Comparison of ENCODE assay signal across 1 cellular context in genomic region chrX:9456250-9457074, GRCh38.
A peak's percentile ranks its signal among the peaks of the same experiment; 100 is the strongest.
TF ChIP-seq lines count a peak whose summit lies in the region.

No MANE protein-coding gene starts in this region.

TF ChIP-seq in K562, 482 proteins besides CTCF, POLR2A, EP300 and RAD21 (continued from another document):
- no peak for TF ChIP-seq HDAC2 (IDR thresholded peaks at IDR 0.05)
- TF ChIP-seq ZNF668 (CRISPR knock-in tag; IDR thresholded peaks at IDR 0.05): no peak
- peak; percentile 48 for TF ChIP-seq MEIS2 (IDR thresholded peaks at IDR 0.05; ENCODE audit: partially characterized antibody)
- no peak for TF ChIP-seq WHSC1 (IDR thresholded peaks at IDR 0.05; ENCODE audit: low read length)
- TF ChIP-seq NR2C2 (CRISPR knock-in tag; IDR thresholded peaks at IDR 0.05): no peak
- peak; percentile 33; the same call in 1 of the 2 replicates for TF ChIP-seq NR2C2 (tag; IDR thresholded peaks at IDR 0.05)
- 0 out of 2 replicates have a peak, but pooled peaks have one; percentile 15 for TF ChIP-seq CEBPB (tag; IDR thresholded peaks at IDR 0.05)
- TF ChIP-seq ZKSCAN1 (IDR thresholded peaks at IDR 0.05; ENCODE audit: low read depth, low read length): no peak
- no peak for TF ChIP-seq SP2 (IDR thresholded peaks at IDR 0.05; ENCODE audit: extremely low read depth, low read depth, low read length, poor library complexity, severe bottlenecking)
- TF ChIP-seq SP1 (CRISPR knock-in tag; IDR thresholded peaks at IDR 0.05): no peak
- TF ChIP-seq KAT8 (IDR thresholded peaks at IDR 0.05; ENCODE audit: low read depth): no peak
- peak; percentile 72 for TF ChIP-seq HMBOX1 (IDR thresholded peaks at IDR 0.05)
- TF ChIP-seq ARID2 (IDR thresholded peaks at IDR 0.05): no peak
- peak; percentile 42 for TF ChIP-seq PKNOX1 (IDR thresholded peaks at IDR 0.05)
- peak; percentile 40; the same call in 1 of the 2 replicates for TF ChIP-seq ZNF766 (CRISPR knock-in tag; conservative IDR thresholded peaks at IDR 0.05)
- TF ChIP-seq SRSF9 (IDR thresholded peaks at IDR 0.05; ENCODE audit: borderline replicate concordance, low read depth, low read length): no peak
